In genomic region chr5:143806568-143806967, GRCh38 we compare ENCODE assay signal across 1 cellular context.
TF ChIP-seq lines count a peak whose summit lies in the region.

No MANE protein-coding gene starts in this region.

TF ChIP-seq in H1, 55 proteins besides CTCF, POLR2A, EP300 and RAD21:
- TF ChIP-seq CHD7 (IDR thresholded peaks at IDR 0.05; ENCODE audit: insufficient replicate concordance, low read length), result no peak
- no peak for TF ChIP-seq CHD1 (IDR thresholded peaks at IDR 0.05; ENCODE audit: low read depth, low read length)
- TF ChIP-seq SIX5 (IDR thresholded peaks at IDR 0.05; ENCODE audit: low read depth, low read length), result no peak
- TF ChIP-seq CHD2 (IDR thresholded peaks at IDR 0.05; ENCODE audit: low read length), result no peak
- no peak for TF ChIP-seq BRCA1 (IDR thresholded peaks at IDR 0.05; ENCODE audit: low read depth, low read length)
- no peak for TF ChIP-seq POLR2AphosphoS5 (IDR thresholded peaks at IDR 0.05; ENCODE audit: low read depth, low read length)
- no peak for TF ChIP-seq MAX (IDR thresholded peaks at IDR 0.05)
- TF ChIP-seq NRF1 (IDR thresholded peaks at IDR 0.05; ENCODE audit: low read depth, low read length), result no peak
